ENCODE assay signal across 9 cellular contexts in the genomic region with DNA sequence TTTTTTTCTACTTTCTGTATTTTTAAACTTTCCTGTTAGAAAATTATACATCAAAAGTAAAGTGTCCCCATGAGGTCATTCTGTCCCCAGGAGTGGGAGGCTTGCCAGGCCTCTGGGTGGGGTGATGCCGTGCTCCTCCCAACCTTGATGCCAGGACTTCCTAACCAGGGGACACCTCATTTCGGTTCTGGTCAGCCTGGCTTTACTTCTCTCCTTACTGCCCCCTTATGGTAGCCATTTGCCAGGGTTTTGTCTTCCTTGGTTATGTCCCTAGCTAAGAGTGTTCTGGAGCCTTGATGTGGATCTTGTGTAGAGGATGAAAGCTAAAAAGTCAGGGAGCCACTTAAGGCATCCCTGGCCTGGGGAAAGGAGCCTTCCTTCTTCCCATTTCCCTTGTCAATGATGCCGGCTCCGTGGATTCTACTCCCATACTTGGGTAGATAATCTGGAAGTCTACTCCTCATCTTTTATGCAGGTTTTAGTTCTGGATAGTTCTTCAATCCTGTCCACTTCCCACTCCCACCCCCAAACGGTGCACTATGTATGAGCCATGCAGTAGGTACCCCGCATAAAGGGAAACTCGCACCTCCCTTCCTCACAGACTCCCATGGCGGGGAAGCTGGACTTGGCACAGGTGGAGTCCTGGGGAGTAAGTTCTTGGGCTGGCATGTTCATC.
DNase-seq lines count a peak whose midpoint lies in the region; ATAC-seq and TF ChIP-seq lines count a peak whose summit lies in the region.
"Had no signal": no experiment of that assay in that cellular context is flagged by ENCODE, and none has a peak within 500 bp of the region (broad histone marks: within the 10 kb centered on the region; RNA-seq: fewer than 3 reads in every experiment).

No MANE protein-coding gene starts in this region.

- H3K27ac ChIP-seq in hepatocyte = no peak overlapping the region
- H3K27ac ChIP-seq in spleen = no peak overlapping the region
- H3K27ac ChIP-seq: gastrocnemius medialis had no signal

- no peaks in the 10 kb centered on the region for H3K9me2 ChIP-seq in hepatocyte (replicated peaks; ENCODE audit: insufficient read depth)

- CTCF ChIA-PET in activated naive CD4-positive, alpha-beta T cell treated with anti-CD3 and anti-CD28 coated beads for 36 hours (lab: Charles Lee) = interaction anchor here (1.2 to 1.7 kb wide), 2 partner anchors 162 to 167 kb away, joined by 3 to 6 read pairs; no protein-coding TSS in a partner anchor
- CTCF ChIA-PET in activated naive CD4-positive, alpha-beta T cell treated with anti-CD3 and anti-CD28 coated beads, Interleukin-2, amount 10 ng/mL, durations not matched to agents 7 days and 5 days (lab: Charles Lee) = interaction anchor here (0.9 kb wide), 1 partner anchor 19 kb away, joined by 3 read pairs; no protein-coding TSS in a partner anchor

- H4K20me1 ChIP-seq in hepatocyte (ENCODE audit: insufficient read depth, poor library complexity, severe bottlenecking) = no peaks in the 10 kb centered on the region

- ATAC-seq in HG02610 (IDR thresholded peaks at IDR 0.05; ENCODE audit: unreplicated experiment) (no peak), GM18517 (IDR thresholded peaks at IDR 0.05; ENCODE audit: unreplicated experiment) (no peak)
- ATAC-seq: gastrocnemius medialis had no signal

- no peaks in the 10 kb centered on the region for H3K9me3 ChIP-seq in hepatocyte (ENCODE audit: low read depth)
- H3K9me3 ChIP-seq in spleen = no peaks in the 10 kb centered on the region
- H3K9me3 ChIP-seq: gastrocnemius medialis had no signal

- H3K27me3 ChIP-seq in hepatocyte = no peaks in the 10 kb centered on the region
- H3K27me3 ChIP-seq in spleen (replicated peaks in 1 of 7) = no peaks in the 10 kb centered on the region
- H3K27me3 ChIP-seq: gastrocnemius medialis had no signal

- no peaks in the 10 kb centered on the region for H3K9me3 Mint-ChIP-seq in activated naive CD4-positive, alpha-beta T cell treated with anti-CD3 and anti-CD28 coated beads for 36 hours
- H3K9me3 Mint-ChIP-seq in activated naive CD4-positive, alpha-beta T cell treated with anti-CD3 and anti-CD28 coated beads, Interleukin-2, amount 10 ng/mL, durations not matched to agents 7 days and 5 days = no peaks in the 10 kb centered on the region

- no peak for TF ChIP-seq POLR2A in spleen (IDR thresholded peaks at IDR 0.05)

- TF ChIP-seq CTCF in hepatocyte (IDR thresholded peaks at IDR 0.05; ENCODE audit: poor library complexity) (peak; percentile 52), spleen (IDR thresholded peaks at IDR 0.05 in 8 of 11, conservative IDR thresholded peaks at IDR 0.05 in 3 of 11) (peak in 7 of 11 experiments; percentile 50 to 69 (median 54))

- H3K36me3 Mint-ChIP-seq in activated naive CD4-positive, alpha-beta T cell treated with anti-CD3 and anti-CD28 coated beads for 36 hours (ENCODE audit: low read depth) = no peaks in the 10 kb centered on the region
- H3K36me3 Mint-ChIP-seq in activated naive CD4-positive, alpha-beta T cell treated with anti-CD3 and anti-CD28 coated beads, Interleukin-2, amount 10 ng/mL, durations not matched to agents 7 days and 5 days = no peaks in the 10 kb centered on the region

- whole genome bisulfite sequencing in hepatocyte (ENCODE audit: low lambda C conversion rate, missing lambda C conversion rate) = 62% methylated on average over 8 of the region's 8 CpGs
- WGBS in spleen, 5 donors = 49 to 57% (median 51%) methylated on average over 8 of the region's 8 CpGs

- H3K27ac Mint-ChIP-seq in activated naive CD4-positive, alpha-beta T cell treated with anti-CD3 and anti-CD28 coated beads for 36 hours = no peak overlapping the region
- no peak overlapping the region for H3K27ac Mint-ChIP-seq in activated naive CD4-positive, alpha-beta T cell treated with anti-CD3 and anti-CD28 coated beads, Interleukin-2, amount 10 ng/mL, durations not matched to agents 7 days and 5 days

- H3K4me3 Mint-ChIP-seq in activated naive CD4-positive, alpha-beta T cell treated with anti-CD3 and anti-CD28 coated beads for 36 hours = no peak overlapping the region
- H3K4me3 Mint-ChIP-seq in activated naive CD4-positive, alpha-beta T cell treated with anti-CD3 and anti-CD28 coated beads, Interleukin-2, amount 10 ng/mL, durations not matched to agents 7 days and 5 days = no peak overlapping the region

- peak; percentile 19 for DNase-seq in activated naive CD4-positive, alpha-beta T cell treated with anti-CD3 and anti-CD28 coated beads for 36 hours
- DNase-seq in activated naive CD4-positive, alpha-beta T cell treated with anti-CD3 and anti-CD28 coated beads, Interleukin-2, amount 10 ng/mL, durations not matched to agents 7 days and 5 days = no peak
- peak; percentile 69 for DNase-seq in NCI-H146 treated with DMSO at 0.1 percent for 48 hours (lab: John Stamatoyannopoulos, UW; ENCODE audit: unreplicated experiment)
- peak; percentile 8 for DNase-seq in amniotic stem cell (lab: John Stamatoyannopoulos, UW)
- DNase-seq in hepatocyte (ENCODE audit: low spot score) = peak; percentile 75
- DNase-seq in spleen = no peak

- no peak overlapping the region for H3K4me2 ChIP-seq in hepatocyte

- intact Hi-C loops in activated naive CD4-positive, alpha-beta T cell treated with anti-CD3 and anti-CD28 coated beads for 36 hours (cut with micrococcal nuclease) = no loop called here
- intact Hi-C loops in spleen (cut with DNase I; ENCODE audit: low total_unique reads) = loop anchor here (5.0 to 10.0 kb wide), 2 partner anchors 264 to 332 kb away; no protein-coding TSS in a partner anchor

- no peaks in the 10 kb centered on the region for H3K4me1 Mint-ChIP-seq in activated naive CD4-positive, alpha-beta T cell treated with anti-CD3 and anti-CD28 coated beads for 36 hours (ENCODE audit: low read depth)
- no peaks in the 10 kb centered on the region for H3K4me1 Mint-ChIP-seq in activated naive CD4-positive, alpha-beta T cell treated with anti-CD3 and anti-CD28 coated beads, Interleukin-2, amount 10 ng/mL, durations not matched to agents 7 days and 5 days

- H3K27me3 Mint-ChIP-seq in activated naive CD4-positive, alpha-beta T cell treated with anti-CD3 and anti-CD28 coated beads for 36 hours (ENCODE audit: low read depth) = peaks cover 8% of the 10 kb centered on the region
- H3K27me3 Mint-ChIP-seq in activated naive CD4-positive, alpha-beta T cell treated with anti-CD3 and anti-CD28 coated beads, Interleukin-2, amount 10 ng/mL, durations not matched to agents 7 days and 5 days = peaks cover 5% of the 10 kb centered on the region

- H3K79me2 ChIP-seq in hepatocyte = no peaks in the 10 kb centered on the region

- H3K4me1 ChIP-seq in hepatocyte (ENCODE audit: insufficient read depth) (peaks cover 6% of the 10 kb centered on the region), spleen (no peaks in the 10 kb centered on the region)
- H3K4me1 ChIP-seq: gastrocnemius medialis had no signal

- H3K4me3 ChIP-seq in hepatocyte (no peak overlapping the region), spleen (no peak overlapping the region)
- H3K4me3 ChIP-seq: gastrocnemius medialis had no signal

- no peak overlapping the region for H2AFZ ChIP-seq in hepatocyte

- H3K36me3 ChIP-seq in hepatocyte (replicated peaks; ENCODE audit: insufficient read depth, low read depth) = no peaks in the 10 kb centered on the region
- H3K36me3 ChIP-seq in spleen = no peaks in the 10 kb centered on the region
- H3K36me3 ChIP-seq: gastrocnemius medialis had no signal

Comparison
In these comparisons a context has a peak if more than half of its experiments do, and no peak if none do; other contexts are left out.
1. DNase-seq: peak in activated naive CD4-positive, alpha-beta T cell treated with anti-CD3 and anti-CD28 coated beads for 36 hours (single experiment), NCI-H146 treated with DMSO at 0.1 percent for 48 hours (single experiment), amniotic stem cell (single experiment) and hepatocyte (single experiment); none in activated naive CD4-positive, alpha-beta T cell treated with anti-CD3 and anti-CD28 coated beads, Interleukin-2, amount 10 ng/mL, durations not matched to agents 7 days and 5 days (single experiment) and spleen (single experiment).